Comparison of ENCODE assay signal across 9 cellular contexts in the genomic region with DNA sequence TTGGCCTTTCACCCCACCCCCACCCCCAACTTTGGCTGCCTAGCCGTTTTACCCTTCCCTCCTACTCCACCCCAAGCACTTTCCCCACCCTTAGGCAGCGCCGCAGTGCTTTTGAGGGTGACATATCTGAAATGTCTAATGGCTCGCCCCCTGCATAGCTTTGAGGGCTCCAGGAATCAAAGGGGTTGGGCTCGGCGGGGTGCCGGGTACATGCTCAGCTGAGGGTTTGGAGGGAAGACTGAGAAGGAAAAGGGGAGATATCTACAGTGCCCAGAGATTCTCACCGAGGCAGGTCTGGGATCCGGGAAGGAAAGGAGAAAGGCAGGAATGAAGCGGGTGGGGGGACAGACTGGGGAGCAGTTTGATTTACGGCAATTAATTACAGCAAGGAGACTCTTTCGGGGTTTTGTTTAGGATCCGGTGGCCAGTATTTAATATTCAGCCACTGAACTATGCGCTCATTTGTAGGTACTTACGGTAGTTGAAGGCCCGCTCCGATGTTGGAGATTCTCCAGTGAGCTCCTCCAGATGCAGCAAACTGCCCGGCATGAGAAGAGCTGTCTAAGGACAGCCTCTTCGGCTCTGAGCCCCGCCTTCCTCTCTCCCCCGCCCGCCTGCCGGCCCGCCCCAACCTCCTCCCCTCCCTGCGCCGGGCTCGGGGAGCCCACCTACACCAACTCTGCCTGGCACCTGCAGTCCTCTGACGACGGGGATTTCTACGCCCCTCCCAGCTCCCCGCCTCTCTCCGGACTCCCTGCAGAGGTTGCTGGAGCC. TPM values are rescaled to one million over a fixed set of nuclear protein-coding genes. Genes with fewer than 3 reads are reported as not detected.
A peak's percentile ranks its signal among the peaks of the same experiment; 100 is the strongest.
DNase-seq lines count a peak whose midpoint lies in the region; ATAC-seq and TF ChIP-seq lines count a peak whose summit lies in the region.
"Had no signal": no experiment of that assay in that cellular context is flagged by ENCODE, and none has a peak within 500 bp of the region (broad histone marks: within the 10 kb centered on the region; RNA-seq: fewer than 3 reads in every experiment).

A gene with protein sequence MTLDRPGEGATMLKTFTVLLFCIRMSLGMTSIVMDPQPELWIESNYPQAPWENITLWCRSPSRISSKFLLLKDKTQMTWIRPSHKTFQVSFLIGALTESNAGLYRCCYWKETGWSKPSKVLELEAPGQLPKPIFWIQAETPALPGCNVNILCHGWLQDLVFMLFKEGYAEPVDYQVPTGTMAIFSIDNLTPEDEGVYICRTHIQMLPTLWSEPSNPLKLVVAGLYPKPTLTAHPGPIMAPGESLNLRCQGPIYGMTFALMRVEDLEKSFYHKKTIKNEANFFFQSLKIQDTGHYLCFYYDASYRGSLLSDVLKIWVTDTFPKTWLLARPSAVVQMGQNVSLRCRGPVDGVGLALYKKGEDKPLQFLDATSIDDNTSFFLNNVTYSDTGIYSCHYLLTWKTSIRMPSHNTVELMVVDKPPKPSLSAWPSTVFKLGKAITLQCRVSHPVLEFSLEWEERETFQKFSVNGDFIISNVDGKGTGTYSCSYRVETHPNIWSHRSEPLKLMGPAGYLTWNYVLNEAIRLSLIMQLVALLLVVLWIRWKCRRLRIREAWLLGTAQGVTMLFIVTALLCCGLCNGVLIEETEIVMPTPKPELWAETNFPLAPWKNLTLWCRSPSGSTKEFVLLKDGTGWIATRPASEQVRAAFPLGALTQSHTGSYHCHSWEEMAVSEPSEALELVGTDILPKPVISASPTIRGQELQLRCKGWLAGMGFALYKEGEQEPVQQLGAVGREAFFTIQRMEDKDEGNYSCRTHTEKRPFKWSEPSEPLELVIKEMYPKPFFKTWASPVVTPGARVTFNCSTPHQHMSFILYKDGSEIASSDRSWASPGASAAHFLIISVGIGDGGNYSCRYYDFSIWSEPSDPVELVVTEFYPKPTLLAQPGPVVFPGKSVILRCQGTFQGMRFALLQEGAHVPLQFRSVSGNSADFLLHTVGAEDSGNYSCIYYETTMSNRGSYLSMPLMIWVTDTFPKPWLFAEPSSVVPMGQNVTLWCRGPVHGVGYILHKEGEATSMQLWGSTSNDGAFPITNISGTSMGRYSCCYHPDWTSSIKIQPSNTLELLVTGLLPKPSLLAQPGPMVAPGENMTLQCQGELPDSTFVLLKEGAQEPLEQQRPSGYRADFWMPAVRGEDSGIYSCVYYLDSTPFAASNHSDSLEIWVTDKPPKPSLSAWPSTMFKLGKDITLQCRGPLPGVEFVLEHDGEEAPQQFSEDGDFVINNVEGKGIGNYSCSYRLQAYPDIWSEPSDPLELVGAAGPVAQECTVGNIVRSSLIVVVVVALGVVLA (N-terminal part only) (minus strand): TSS at position 569 of the 774 bp plus-strand sequence. CDS start 2,632 bp downstream, outside the sequence.

- TF ChIP-seq POLR2A in esophagus squamous epithelium (IDR thresholded peaks at IDR 0.05), result no peak

- H3K27me3 Mint-ChIP-seq in Caco-2 (ENCODE audit: insufficient read depth, unreplicated experiment), result no peaks in the 10 kb centered on the region
- peaks cover 2 to 34% (median 13%) of the 10 kb centered on the region in 5 donors for H3K27me3 Mint-ChIP-seq in naive thymus-derived CD8-positive, alpha-beta T cell

- H3K4me3 Mint-ChIP-seq in Caco-2 (ENCODE audit: unreplicated experiment), result peak within 1 kb of the TSS; percentile 47
- peak within 1 kb of the TSS in 6 of 10 donors; percentile 39 to 54 (median 50) for H3K4me3 Mint-ChIP-seq in naive thymus-derived CD8-positive, alpha-beta T cell

- CTCF ChIA-PET in Caco-2 (lab: Charles Lee), result no interaction called here

- H3K9me3 ChIP-seq in Caco-2, result no peaks in the 10 kb centered on the region
- H3K9me3 ChIP-seq in esophagus squamous epithelium, result no peaks in the 10 kb centered on the region

- H3K4me3 ChIP-seq in Caco-2 (ENCODE audit: low read depth, low read length) (no peak within 1 kb of the TSS), esophagus squamous epithelium (peak within 1 kb of the TSS in 3 of 4 donors; percentile 10 to 40 (median 25))

- TF ChIP-seq CTCF in Caco-2 (IDR thresholded peaks at IDR 0.05; ENCODE audit: insufficient read depth in 1 of 2, low read depth in 1 of 2, low read length in 1 of 2, severe bottlenecking in 1 of 2, unreplicated experiment in 1 of 2) (no peak), esophagus squamous epithelium (IDR thresholded peaks at IDR 0.05) (no peak)

- H3K27ac ChIP-seq in esophagus squamous epithelium, result no peak within 1 kb of the TSS

- no peak for ATAC-seq in naive thymus-derived CD8-positive, alpha-beta T cell
- ATAC-seq in HG02973 (IDR thresholded peaks at IDR 0.05; ENCODE audit: unreplicated experiment), result no peak

- intact Hi-C loops in Caco-2 (cut with micrococcal nuclease; ENCODE audit: unreplicated experiment), result no loop called here
- intact Hi-C loops in esophagus squamous epithelium (cut with DNase I), result no loop called here

- H3K36me3 ChIP-seq in Caco-2 (ENCODE audit: control insufficient read depth, insufficient read depth, low read length), result no peaks in the 10 kb centered on the region
- no peaks in the 10 kb centered on the region for H3K36me3 ChIP-seq in esophagus squamous epithelium

- POLR2A ChIA-PET in Caco-2 (lab: Charles Lee), result no interaction called here
- POLR2A ChIA-PET in naive thymus-derived CD8-positive, alpha-beta T cell (lab: Charles Lee), result no interaction called here

- H3K4me1 ChIP-seq in Caco-2 (no peaks in the 10 kb centered on the region), esophagus squamous epithelium (peaks cover 0 to 6% (median 0%) of the 10 kb centered on the region in 3 donors)

- no peaks in the 10 kb centered on the region for H3K27me3 ChIP-seq in Caco-2 (replicated peaks; ENCODE audit: control insufficient read depth, insufficient read depth, low read length)
- no peaks in the 10 kb centered on the region for H3K27me3 ChIP-seq in esophagus squamous epithelium

- no TSS peak for BruUV-seq in Caco-2 (replicated peaks; lab: Mats Ljungman, UMichigan)

- no peaks in the 10 kb centered on the region for H3K36me3 Mint-ChIP-seq in Caco-2 (ENCODE audit: insufficient read depth, unreplicated experiment)
- no peaks in the 10 kb centered on the region for H3K36me3 Mint-ChIP-seq in naive thymus-derived CD8-positive, alpha-beta T cell

- no peaks in the 10 kb centered on the region for H3K4me1 Mint-ChIP-seq in Caco-2 (ENCODE audit: low read depth, unreplicated experiment)
- H3K4me1 Mint-ChIP-seq in naive thymus-derived CD8-positive, alpha-beta T cell, result peaks cover 0 to 5% (median 2%) of the 10 kb centered on the region in 4 donors

- WGBS in esophagus squamous epithelium, 2 donors, result 3 to 31% methylated on average over 7 to 16 of the region's 32 CpGs

- DNase-seq in Caco-2, result no peak
- DNase-seq in NCI-H1105 (lab: John Stamatoyannopoulos, UW), result peak; percentile 42
- no peak for DNase-seq in esophagus squamous epithelium (lab: John Stamatoyannopoulos, UW)
- DNase-seq in naive thymus-derived CD8-positive, alpha-beta T cell, result no peak
- no peak for DNase-seq in cerebellar nuclear complex (lab: John Stamatoyannopoulos, UW)
- DNase-seq in NCI-H1694 treated with DMSO at 0.1 percent for 48 hours (lab: John Stamatoyannopoulos, UW), result no peak
- no peak for DNase-seq in HK-2 (ENCODE audit: unreplicated experiment)

- no peak within 1 kb of the TSS for H3K27ac Mint-ChIP-seq in Caco-2 (ENCODE audit: unreplicated experiment)
- H3K27ac Mint-ChIP-seq in naive thymus-derived CD8-positive, alpha-beta T cell, result no peak within 1 kb of the TSS

- H3K9me3 Mint-ChIP-seq in Caco-2 (ENCODE audit: unreplicated experiment), result no peaks in the 10 kb centered on the region
- peaks cover 0 to 5% (median 0%) of the 10 kb centered on the region in 9 donors for H3K9me3 Mint-ChIP-seq in naive thymus-derived CD8-positive, alpha-beta T cell

RNA-seq across cellular contexts. Expression of the gene that starts here (rescaled TPM):
- total RNA-seq in Caco-2 (2022) (1.00 and 1.4 TPM in 2 replicates), esophagus squamous epithelium (under 1 TPM in 1 of 4 donors, not detected in 3; 0.76 TPM)
- total RNA-seq in naive thymus-derived CD8-positive, alpha-beta T cell, result not detected
- not detected for polyA plus RNA-seq in naive thymus-derived CD8-positive, alpha-beta T cell
- total RNA-seq: LHCN-M2 had no signal
